ENCODE assay signal across 9 cellular contexts in genomic region chr17:46822388-46822921, GRCh38. TPM values are rescaled to one million over a fixed set of nuclear protein-coding genes. Genes with fewer than 3 reads are reported as not detected.
DNase-seq lines count a peak whose midpoint lies in the region; ATAC-seq and TF ChIP-seq lines count a peak whose summit lies in the region.
"Had no signal": no experiment of that assay in that cellular context is flagged by ENCODE, and none has a peak within 500 bp of the region (broad histone marks: within the 10 kb centered on the region; RNA-seq: fewer than 3 reads in every experiment).

No MANE protein-coding gene starts in this region.

- peaks cover 24% of the 10 kb centered on the region for H3K23me2 ChIP-seq in H9 (ENCODE audit: insufficient read length, low read depth, low read length, poor library complexity, severe bottlenecking)

- no peak overlapping the region for H3K14ac ChIP-seq in H9 (ENCODE audit: insufficient read depth, low read length)

- no peak overlapping the region for H3K56ac ChIP-seq in H9 (ENCODE audit: insufficient read length, low read depth, low read length)

- no peak overlapping the region for H3K9ac ChIP-seq in H9 (ENCODE audit: extremely low read depth, insufficient read length, low read length)
- no peak overlapping the region for H3K9ac ChIP-seq in skeletal muscle satellite cell (ENCODE audit: low read depth, low read length)

- no peak overlapping the region for H4K5ac ChIP-seq in H9 (ENCODE audit: insufficient read length, low read depth, low read length)

- H3K27ac ChIP-seq in H9 (ENCODE audit: insufficient read length, low read depth, low read length) (no peak overlapping the region), Peyer's patch (no peak overlapping the region)

- peak overlapping the region; percentile 41 for H3K4me2 ChIP-seq in H9 (ENCODE audit: insufficient read depth, insufficient read length, low read length)
- peak overlapping the region; percentile 20 for H3K4me2 ChIP-seq in skeletal muscle satellite cell (ENCODE audit: low read length)

- TF ChIP-seq POLR2A in Peyer's patch (IDR thresholded peaks at IDR 0.05): no peak

- H3K9me3 ChIP-seq in H9 (ENCODE audit: control insufficient read depth, low read depth, low read length) (no peaks in the 10 kb centered on the region), Peyer's patch (no peaks in the 10 kb centered on the region), skeletal muscle satellite cell (replicated peaks; ENCODE audit: low read length) (no peaks in the 10 kb centered on the region)

- no peaks in the 10 kb centered on the region; a peak in 1 of 5 replicates for H3K9me3 Mint-ChIP-seq in H9
- no peaks in the 10 kb centered on the region for H3K9me3 Mint-ChIP-seq in endothelial cell (ENCODE audit: unreplicated experiment)

- peak; percentile 90 for DNase-seq in H9
- peak in 2 of 3 donors; percentile 64 to 68 for DNase-seq in Peyer's patch
- no peak for DNase-seq in endothelial cell (ENCODE audit: low spot score)

- WGBS in H9 (ENCODE audit: extremely low coverage, insufficient read length, low lambda C conversion rate): no CpG with 5 or more reads among the region's 35 CpGs

- H4K91ac ChIP-seq in H9 (ENCODE audit: insufficient read length, low read depth, low read length): no peak overlapping the region

- H3K4me3 ChIP-seq in Peyer's patch (no peak overlapping the region), skeletal muscle satellite cell (ENCODE audit: low read length) (no peak overlapping the region)

- no peak overlapping the region for H2BK15ac ChIP-seq in H9 (ENCODE audit: low read depth, low read length)

- H3K27me3 Mint-ChIP-seq in H9 (ENCODE audit: low read depth): peaks cover 72% of the 10 kb centered on the region
- H3K27me3 Mint-ChIP-seq in endothelial cell (ENCODE audit: unreplicated experiment): peaks cover 7% of the 10 kb centered on the region

- H2BK5ac ChIP-seq in H9 (ENCODE audit: insufficient read length, low read length): no peak overlapping the region

- no peaks in the 10 kb centered on the region for H3K79me1 ChIP-seq in H9 (ENCODE audit: insufficient read depth, low read depth, low read length, poor library complexity, severe bottlenecking)

- peak; percentile 97 for TF ChIP-seq CTCF in H9 (conservative IDR thresholded peaks at IDR 0.05)
- TF ChIP-seq CTCF in Peyer's patch (IDR thresholded peaks at IDR 0.05): peak in 5 of 6 experiments; percentile 14 to 73 (median 57)
- peak; percentile 87 for TF ChIP-seq CTCF in endothelial cell (IDR thresholded peaks at IDR 0.05; ENCODE audit: unreplicated experiment)

- H3K27ac Mint-ChIP-seq in H9 (no peak overlapping the region), endothelial cell (ENCODE audit: unreplicated experiment) (no peak overlapping the region)

- no peak overlapping the region for H2BK12ac ChIP-seq in H9 (ENCODE audit: insufficient read length, low read depth, low read length)

- no peak overlapping the region for H3K23ac ChIP-seq in H9 (ENCODE audit: insufficient read length, low read depth, low read length)

- no peak overlapping the region for H4K8ac ChIP-seq in H9 (replicated peaks; ENCODE audit: insufficient read length, low read depth, low read length)

- no peak overlapping the region for H3K4ac ChIP-seq in H9 (ENCODE audit: low read depth, low read length)

- peaks cover 26% of the 10 kb centered on the region for H3K27me3 ChIP-seq in H9 (ENCODE audit: insufficient read depth, low read length)
- peaks cover 0 to 41% of the 10 kb centered on the region in 2 donors for H3K27me3 ChIP-seq in Peyer's patch
- H3K27me3 ChIP-seq in skeletal muscle satellite cell (ENCODE audit: control insufficient read depth, insufficient read depth, low read length): peaks cover 86% of the 10 kb centered on the region

- no peaks in the 10 kb centered on the region for H4K20me1 ChIP-seq in H9 (ENCODE audit: control insufficient read depth, insufficient read depth, insufficient read length)

- H3K18ac ChIP-seq in H9 (ENCODE audit: insufficient read length, low read depth, low read length): no peak overlapping the region

- H2AK5ac ChIP-seq in H9 (ENCODE audit: insufficient read length, low read length): no peak overlapping the region

- H2AFZ ChIP-seq in H9 (ENCODE audit: low read length): no peak overlapping the region

- no peaks in the 10 kb centered on the region for H3K36me3 ChIP-seq in Peyer's patch
- H3K36me3 ChIP-seq in skeletal muscle satellite cell (ENCODE audit: insufficient read depth, low read length): no peaks in the 10 kb centered on the region

- H3K4me1 Mint-ChIP-seq in H9 (peaks cover 21 to 29% of the 10 kb centered on the region in 2 experiments), endothelial cell (ENCODE audit: unreplicated experiment) (peaks cover 19% of the 10 kb centered on the region)

- H2BK120ac ChIP-seq in H9 (ENCODE audit: low read depth, low read length, poor library complexity, severe bottlenecking): no peak overlapping the region

- peaks cover 5% of the 10 kb centered on the region; the same call in 1 of the 2 replicates for H3K4me1 ChIP-seq in H9 (ENCODE audit: insufficient read depth, low read length)
- H3K4me1 ChIP-seq in Peyer's patch: peaks cover 0 to 20% (median 15%) of the 10 kb centered on the region in 4 donors
- peaks cover 10% of the 10 kb centered on the region for H3K4me1 ChIP-seq in skeletal muscle satellite cell (ENCODE audit: control insufficient read depth, insufficient read depth, low read length)

- no peaks in the 10 kb centered on the region for H3K79me2 ChIP-seq in H9 (ENCODE audit: insufficient read depth, low read length)

- ATAC-seq in GM18868 (IDR thresholded peaks at IDR 0.05; ENCODE audit: unreplicated experiment) (no peak), HG03342 (IDR thresholded peaks at IDR 0.05; ENCODE audit: unreplicated experiment) (no peak), GM18907 (IDR thresholded peaks at IDR 0.05; ENCODE audit: unreplicated experiment) (no peak), GM19395 (IDR thresholded peaks at IDR 0.05; ENCODE audit: unreplicated experiment) (no peak)

- H3K36me3 Mint-ChIP-seq in H9 (ENCODE audit: insufficient read depth in 1 of 3, low read depth in 3 of 3) (no peaks in the 10 kb centered on the region; a peak in 1 of 7 replicates), endothelial cell (ENCODE audit: low read depth, unreplicated experiment) (peaks cover 3% of the 10 kb centered on the region)

- no peak overlapping the region for H3K4me3 Mint-ChIP-seq in H9
- no peak overlapping the region for H3K4me3 Mint-ChIP-seq in endothelial cell (ENCODE audit: unreplicated experiment)

- H2BK20ac ChIP-seq in H9 (ENCODE audit: low read depth, low read length, poor library complexity, severe bottlenecking): no peak overlapping the region

- H3T11ph ChIP-seq in H9 (ENCODE audit: low read length): no peak overlapping the region

RNA-seq across cellular contexts. Expression of gene WNT3, which starts 4.0 kb away (rescaled TPM):
- 22.4 and 22.7 TPM in 2 replicates for total RNA-seq in H9 (2021)
- total RNA-seq in Peyer's patch: 10 to 100 TPM in 1 of 4 donors, 1 to 10 TPM in 2, under 1 TPM in 1; 0.83 to 10.1 (median 6.5) TPM
- total RNA-seq in endothelial cell (ENCODE audit: unreplicated experiment): 14.4 TPM
- total RNA-seq in skeletal muscle satellite cell (2012; rRNA removed): under 0.01 and 0.25 TPM in 2 replicates

RNA-seq across cellular contexts. Expression of gene WNT9B, which starts 28.9 kb away (rescaled TPM):
- 0.70 and 0.77 TPM in 2 replicates for total RNA-seq in H9 (2021)
- under 1 TPM in 1 of 4 donors, not detected in 3; 0.67 TPM for total RNA-seq in Peyer's patch
- total RNA-seq in endothelial cell (ENCODE audit: unreplicated experiment): 0.26 TPM
- total RNA-seq in skeletal muscle satellite cell (2012; rRNA removed): 0.66 TPM in 1 of 2 replicates, not detected in the other
- total RNA-seq: LHCN-M2 had no signal
